ENCODE assay signal across 8 cellular contexts in the genomic region with DNA sequence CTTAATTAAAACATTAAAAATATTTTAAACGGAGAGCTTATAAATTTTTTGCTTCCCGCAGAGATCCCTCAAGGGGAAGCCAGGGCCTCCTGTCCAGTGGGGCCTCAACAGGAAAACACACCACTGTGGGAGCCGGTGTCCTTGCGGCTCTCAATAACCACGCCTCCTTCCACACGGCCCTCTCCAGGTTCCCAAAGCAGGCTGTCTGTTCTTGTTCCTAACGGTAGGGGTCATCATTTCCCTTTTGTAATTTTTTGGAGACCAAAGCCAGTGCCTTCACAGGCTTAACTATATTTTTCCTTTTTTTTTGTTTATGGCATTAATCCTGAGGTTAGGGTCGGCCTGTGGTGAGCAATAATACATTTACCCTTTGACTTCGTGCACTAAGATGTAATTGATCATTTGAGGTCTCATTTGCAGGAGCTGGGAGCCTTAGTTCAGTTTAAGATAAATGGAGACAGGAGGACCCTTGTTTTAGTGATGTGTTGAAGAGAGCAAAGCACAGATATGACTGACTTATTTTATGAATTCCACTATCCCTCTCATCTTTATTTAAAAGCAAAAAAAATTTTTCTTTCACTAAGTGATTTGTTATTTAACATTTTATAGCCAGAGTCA.
DNase-seq lines count a peak whose midpoint lies in the region; FAIRE-seq and TF ChIP-seq lines count a peak whose summit lies in the region.

No MANE protein-coding gene starts in this region.

- H3K9me3 Mint-ChIP-seq in activated CD4-positive, alpha-beta T cell treated with anti-CD3 and anti-CD28 coated beads, Interleukin-2, amount 10 ng/mL, durations not matched to agents 24 days and 14 days, result no peaks in the 10 kb centered on the region

- no peak for TF ChIP-seq POLR2A in H54 (IDR thresholded peaks at IDR 0.05; ENCODE audit: low read depth, low read length)

- H3K4me3 ChIP-seq in MM.1S (ENCODE audit: low read length) (no peak overlapping the region), bronchial epithelial cell (ENCODE audit: low read depth, low read length) (no peak overlapping the region)

- no peak overlapping the region for H3K4me3 Mint-ChIP-seq in activated CD4-positive, alpha-beta T cell treated with anti-CD3 and anti-CD28 coated beads, Interleukin-2, amount 10 ng/mL, durations not matched to agents 24 days and 14 days

- peaks cover 14% of the 10 kb centered on the region for H3K27me3 Mint-ChIP-seq in activated CD4-positive, alpha-beta T cell treated with anti-CD3 and anti-CD28 coated beads, Interleukin-2, amount 10 ng/mL, durations not matched to agents 24 days and 14 days

- no peaks in the 10 kb centered on the region for H3K9me3 ChIP-seq in MM.1S (replicated peaks; ENCODE audit: insufficient read depth, low read length)

- no peaks in the 10 kb centered on the region for H3K9me2 ChIP-seq in MM.1S (replicated peaks; ENCODE audit: insufficient read depth, low read length)

- no peak overlapping the region for H3K9ac ChIP-seq in MM.1S (ENCODE audit: low read length)

- H3K36me3 Mint-ChIP-seq in activated CD4-positive, alpha-beta T cell treated with anti-CD3 and anti-CD28 coated beads, Interleukin-2, amount 10 ng/mL, durations not matched to agents 24 days and 14 days (ENCODE audit: low read depth), result no peaks in the 10 kb centered on the region

- peaks cover 9% of the 10 kb centered on the region for H3K4me1 Mint-ChIP-seq in activated CD4-positive, alpha-beta T cell treated with anti-CD3 and anti-CD28 coated beads, Interleukin-2, amount 10 ng/mL, durations not matched to agents 24 days and 14 days

- H3K27me3 ChIP-seq in MM.1S (replicated peaks; ENCODE audit: insufficient read depth, low read length), result no peaks in the 10 kb centered on the region
- no peaks in the 10 kb centered on the region for H3K27me3 ChIP-seq in bronchial epithelial cell (ENCODE audit: control insufficient read depth, insufficient read depth, low read length)

- peak; percentile 52 for FAIRE-seq in H54 (lab: Jason Lieb, UNC)
- FAIRE-seq in bronchial epithelial cell (lab: Jason Lieb, UNC), result no peak

- no peaks in the 10 kb centered on the region for H4K20me1 ChIP-seq in MM.1S (ENCODE audit: insufficient read depth, low read length)

- H3K79me2 ChIP-seq in MM.1S (ENCODE audit: low read length), result no peaks in the 10 kb centered on the region

- no peak overlapping the region for H3K27ac Mint-ChIP-seq in activated CD4-positive, alpha-beta T cell treated with anti-CD3 and anti-CD28 coated beads, Interleukin-2, amount 10 ng/mL, durations not matched to agents 24 days and 14 days

- H2AFZ ChIP-seq in MM.1S (ENCODE audit: low read length), result no peak overlapping the region

- no peaks in the 10 kb centered on the region for H3K4me1 ChIP-seq in MM.1S (ENCODE audit: low read length)

- TF ChIP-seq CTCF in MM.1S (IDR thresholded peaks at IDR 0.05; ENCODE audit: low read length) (peak; percentile 83), bronchial epithelial cell (IDR thresholded peaks at IDR 0.05; ENCODE audit: insufficient read depth, low read length, severe bottlenecking) (peak; percentile 78)

- H3K36me3 ChIP-seq in MM.1S (replicated peaks; ENCODE audit: insufficient read depth, low read length) (no peaks in the 10 kb centered on the region), bronchial epithelial cell (ENCODE audit: control insufficient read depth, insufficient read depth, low read length) (no peaks in the 10 kb centered on the region)

- H3K4me2 ChIP-seq in MM.1S (ENCODE audit: low read depth, low read length), result no peak overlapping the region

- H3K27ac ChIP-seq in MM.1S (ENCODE audit: low read length), result no peak overlapping the region

- H3F3A ChIP-seq in MM.1S (ENCODE audit: insufficient read depth, low read length), result no peaks in the 10 kb centered on the region

- peak; percentile 76 for DNase-seq in activated CD4-positive, alpha-beta T cell treated with anti-CD3 and anti-CD28 coated beads, Interleukin-2, amount 10 ng/mL, durations not matched to agents 24 days and 14 days
- no peak for DNase-seq in activated CD4-positive, alpha-beta T cell treated with anti-CD3 and anti-CD28 coated beads for 4 hours
- DNase-seq in H54 (ENCODE audit: insufficient read length, low spot score) (peak; percentile 64), MM.1S (peak; percentile 67), RPMI8226 (peak; percentile 78), bronchial epithelial cell (ENCODE audit: low read depth) (peak; percentile 62), kidney glomerular epithelial cell (lab: John Stamatoyannopoulos, UW) (peak; percentile 71)
- DNase-seq in stimulated activated CD8-positive, alpha-beta memory T cell treated with anti-CD3 and anti-CD28 coated beads, Interleukin-2, amount 100 ng/mL, for 48 hours (ENCODE audit: low read depth in 2 of 2), result peak; percentile 5 to 14

- intact Hi-C loops in activated CD4-positive, alpha-beta T cell treated with anti-CD3 and anti-CD28 coated beads, Interleukin-2, amount 10 ng/mL, durations not matched to agents 24 days and 14 days (cut with micrococcal nuclease), result loop anchor here (2.0 kb wide), 1 partner anchor 663 kb away; no protein-coding TSS in a partner anchor

Comparison
In these comparisons a context has a peak if more than half of its experiments do, and no peak if none do; other contexts are left out.
1. DNase-seq: peak in activated CD4-positive, alpha-beta T cell treated with anti-CD3 and anti-CD28 coated beads, Interleukin-2, amount 10 ng/mL, durations not matched to agents 24 days and 14 days (single experiment), H54 (single experiment), MM.1S (single experiment), RPMI8226 (single experiment), bronchial epithelial cell (single experiment), kidney glomerular epithelial cell (single experiment) and stimulated activated CD8-positive, alpha-beta memory T cell treated with anti-CD3 and anti-CD28 coated beads, Interleukin-2, amount 100 ng/mL, for 48 hours (2 of 2); none in activated CD4-positive, alpha-beta T cell treated with anti-CD3 and anti-CD28 coated beads for 4 hours (0 of 2).